Comparison of ENCODE assay signal across 1 cellular context in the genomic region with DNA sequence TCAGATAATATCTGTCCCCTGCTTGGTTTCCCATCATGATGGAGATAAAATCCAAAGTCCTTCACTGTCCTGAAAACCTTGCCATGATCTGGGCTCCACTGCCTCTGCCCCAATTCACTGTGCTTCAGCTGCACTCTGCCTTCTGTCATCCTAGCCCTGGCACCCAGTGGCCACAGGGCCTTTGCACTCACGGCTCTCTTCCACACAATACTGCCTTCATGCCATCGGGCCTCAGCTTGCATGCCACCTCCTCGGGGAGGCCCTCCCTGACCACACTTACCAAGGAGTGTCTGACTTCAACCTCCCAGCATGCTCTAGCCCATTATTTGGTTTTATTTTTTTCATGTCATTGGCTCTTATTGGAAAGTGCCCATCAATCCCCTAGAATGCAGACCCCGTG.
TF ChIP-seq lines count a peak whose summit lies in the region.

No MANE protein-coding gene starts in this region.

TF ChIP-seq in K562, 482 proteins besides CTCF, POLR2A, EP300 and RAD21:
- TF ChIP-seq EWSR1 (IDR thresholded peaks at IDR 0.05; ENCODE audit: borderline replicate concordance, low read depth, partially characterized antibody) (no peak), ZFP36 (IDR thresholded peaks at IDR 0.05; ENCODE audit: low read depth, low read length, partially characterized antibody) (peak; percentile 39), RBM25 (IDR thresholded peaks at IDR 0.05; ENCODE audit: low read depth, low read length, severe bottlenecking) (peak; percentile 49), PHF8 (IDR thresholded peaks at IDR 0.05; ENCODE audit: borderline replicate concordance, low read length) (no peak)
TF ChIP-seq in K562: peak in this region for 2.
